1 cellular context compared by ENCODE assay signal in genomic region chr15:89472785-89473256, GRCh38.
TF ChIP-seq lines count a peak whose summit lies in the region.

No MANE protein-coding gene starts in this region.

TF ChIP-seq in K562, 482 proteins besides CTCF, POLR2A, EP300 and RAD21 (continued from another document):
- TF ChIP-seq BRF2 (IDR thresholded peaks at IDR 0.05; ENCODE audit: borderline replicate concordance, insufficient read depth, insufficient read length), result no peak
- TF ChIP-seq ZMIZ1 (IDR thresholded peaks at IDR 0.05; ENCODE audit: low read depth in 2 of 2, low read length in 2 of 2), result no peak
- TF ChIP-seq RB1 (IDR thresholded peaks at IDR 0.05; ENCODE audit: low read depth), result peak; percentile 43; the same call in 1 of the 2 replicates
- TF ChIP-seq CTCFL (IDR thresholded peaks at IDR 0.05; ENCODE audit: borderline replicate concordance, insufficient read depth, low read depth, low read length, poor library complexity, severe bottlenecking), result no peak
- no peak for TF ChIP-seq E4F1 (CRISPR knock-in tag; IDR thresholded peaks at IDR 0.05; ENCODE audit: borderline replicate concordance)
- 0 out of 2 replicates have a peak, but pooled peaks have one; percentile 26 for TF ChIP-seq DEAF1 (CRISPR knock-in tag; IDR thresholded peaks at IDR 0.05)
- no peak for TF ChIP-seq SRSF3 (IDR thresholded peaks at IDR 0.05; ENCODE audit: insufficient read depth, low read length)
- TF ChIP-seq ZBTB1 (CRISPR knock-in tag; IDR thresholded peaks at IDR 0.05; ENCODE audit: borderline replicate concordance, low read depth), result no peak
- TF ChIP-seq JUNB (CRISPR knock-in tag; conservative IDR thresholded peaks at IDR 0.05), result no peak
- peak; percentile 69; the same call in 1 of the 2 replicates for TF ChIP-seq STAG1 (CRISPR knock-in tag; IDR thresholded peaks at IDR 0.05; ENCODE audit: borderline replicate concordance)
- no peak for TF ChIP-seq ZNF511 (CRISPR knock-in tag; IDR thresholded peaks at IDR 0.05)
- TF ChIP-seq FOXK1 (CRISPR knock-in tag; IDR thresholded peaks at IDR 0.05; ENCODE audit: borderline replicate concordance), result no peak
- TF ChIP-seq CREM (IDR thresholded peaks at IDR 0.05; ENCODE audit: low read depth), result peak; percentile 46
- TF ChIP-seq U2AF2 (optimal IDR thresholded peaks at IDR 0.05; ENCODE audit: low read depth, low read length), result no peak
- TF ChIP-seq ZBED1 (IDR thresholded peaks at IDR 0.05), result no peak
- no peak for TF ChIP-seq ZNF76 (CRISPR knock-in tag; IDR thresholded peaks at IDR 0.05; ENCODE audit: borderline replicate concordance)
- TF ChIP-seq NCOA6 (IDR thresholded peaks at IDR 0.05), result no peak
- no peak for TF ChIP-seq KHSRP (IDR thresholded peaks at IDR 0.05)
- no peak for TF ChIP-seq ZBTB49 (CRISPR knock-in tag; IDR thresholded peaks at IDR 0.05; ENCODE audit: borderline replicate concordance)
